Comparison of ENCODE assay signal across 9 cellular contexts in the genomic region with DNA sequence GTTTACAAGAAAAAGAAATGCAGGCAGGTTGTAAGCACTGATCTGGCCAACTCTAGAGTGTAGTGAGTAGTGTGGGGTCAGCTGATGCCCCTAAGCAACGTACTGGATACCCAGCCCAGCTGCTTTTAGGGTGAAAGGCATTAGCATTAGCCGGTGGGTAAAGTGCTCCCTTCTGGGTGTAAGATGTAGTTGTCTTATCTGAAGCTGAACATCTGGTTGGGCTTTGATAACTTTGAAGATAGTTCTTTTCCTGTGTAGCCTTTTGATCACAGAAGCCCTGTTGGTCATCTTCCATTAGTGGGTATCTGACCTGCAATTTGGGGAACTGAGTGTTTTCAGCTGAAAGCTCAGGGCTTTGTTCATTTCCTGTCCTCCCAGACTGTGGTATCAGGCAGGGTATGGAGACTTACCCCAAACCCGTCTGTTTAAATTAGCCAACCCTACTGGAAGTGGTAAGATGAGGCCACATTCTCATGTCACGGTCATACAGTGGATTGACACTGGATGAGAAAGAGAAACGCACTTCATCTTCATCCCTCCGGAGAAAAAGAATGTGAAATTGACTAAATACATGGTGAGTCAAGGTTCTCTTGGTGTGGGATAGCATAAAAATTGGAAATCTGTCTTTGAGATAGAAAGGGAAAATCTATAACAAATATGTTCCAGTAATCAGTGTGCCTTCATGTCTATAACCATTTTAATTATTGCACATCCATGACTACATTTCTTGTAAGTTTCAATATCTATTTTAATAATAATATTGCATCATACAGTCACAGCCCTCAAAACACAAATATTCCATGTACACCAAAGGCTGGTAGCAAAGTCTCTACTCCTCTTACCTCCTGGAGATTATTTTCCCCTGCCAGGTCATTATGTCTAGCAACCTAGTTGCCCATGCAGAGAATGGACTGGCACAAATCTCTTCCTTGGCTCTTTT. TPM values are rescaled to one million over a fixed set of nuclear protein-coding genes. Genes with fewer than 3 reads are reported as not detected.
DNase-seq lines count a peak whose midpoint lies in the region; ATAC-seq lines count a peak whose summit lies in the region.
"Had no signal": no experiment of that assay in that cellular context is flagged by ENCODE, and none has a peak within 500 bp of the region (broad histone marks: within the 10 kb centered on the region; RNA-seq: fewer than 3 reads in every experiment).

No MANE protein-coding gene starts in this region.

- peaks cover 63% of the 10 kb centered on the region for H3K4me1 Mint-ChIP-seq in T-helper 17 cell

- peak overlapping the region; percentile 98 for H3K4me3 Mint-ChIP-seq in T-helper 17 cell

- peak overlapping the region; percentile 22 for H3K4me3 ChIP-seq in mononuclear cell (ENCODE audit: low read length)

- peaks cover 14% of the 10 kb centered on the region for H3K36me3 Mint-ChIP-seq in T-helper 17 cell (ENCODE audit: low read depth)

- no peaks in the 10 kb centered on the region for H3K27me3 Mint-ChIP-seq in T-helper 17 cell

- ATAC-seq in HG03103 (IDR thresholded peaks at IDR 0.05; ENCODE audit: low read depth, unreplicated experiment) (peak; percentile 56), T-helper 17 cell (peak; percentile 42)

- DNase-seq in stimulated activated naive CD4-positive, alpha-beta T cell treated with Interleukin-2 at 50 U/mL for 16 hours (lab: John Stamatoyannopoulos, UW) = peak; percentile 12
- DNase-seq in stimulated activated naive CD4-positive, alpha-beta T cell (lab: John Stamatoyannopoulos, UW) = no peak
- DNase-seq in T-helper 17 cell (no peak), NCI-H345 (lab: John Stamatoyannopoulos, UW) (no peak), middle frontal gyrus (ENCODE audit: extremely low spot score, low spot score) (no peak)
- no peak for DNase-seq in stimulated activated CD4-positive, alpha-beta T cell treated with anti-CD3 and anti-CD28 coated beads, Interleukin-2, amount 100 ng/mL, for 24 hours

- H3K27me3 ChIP-seq in mononuclear cell (ENCODE audit: insufficient read depth, low read length) = no peaks in the 10 kb centered on the region

- H3K9me3 ChIP-seq in T-helper 17 cell (ENCODE audit: control insufficient read depth, low read length, poor library complexity, severe bottlenecking) = peaks cover 4% of the 10 kb centered on the region
- no peaks in the 10 kb centered on the region for H3K9me3 ChIP-seq in mononuclear cell (ENCODE audit: low read depth, low read length)

- peak overlapping the region; percentile 99 for H3K27ac Mint-ChIP-seq in T-helper 17 cell

- H3K4me1 ChIP-seq in mononuclear cell (ENCODE audit: insufficient read depth, low read length) = peaks cover 78% of the 10 kb centered on the region
- H3K4me1 ChIP-seq: parathyroid adenoma had no signal

RNA-seq across cellular contexts. Expression of a gene that starts 8.7 kb away (rescaled TPM):
- 100 to 1,000 TPM; 439 to 459 TPM for total RNA-seq in T-helper 17 cell
- total RNA-seq in mononuclear cell = 164 TPM
